11 cellular contexts compared by ENCODE assay signal in genomic region chr3:242986-243706, GRCh38.
DNase-seq lines count a peak whose midpoint lies in the region; TF ChIP-seq lines count a peak whose summit lies in the region.
"Had no signal": no experiment of that assay in that cellular context is flagged by ENCODE, and none has a peak within 500 bp of the region (broad histone marks: within the 10 kb centered on the region; RNA-seq: fewer than 3 reads in every experiment).

No MANE protein-coding gene starts in this region.

- no peak overlapping the region for H2AFZ ChIP-seq in OCI-LY1 (ENCODE audit: low read length)

- H3K4me3 ChIP-seq in OCI-LY1 (ENCODE audit: low read depth, low read length, poor library complexity, severe bottlenecking) (no peak overlapping the region), fibroblast of mammary gland (ENCODE audit: control insufficient read depth, low read depth, low read length) (no peak overlapping the region), skeletal muscle cell (ENCODE audit: low read depth, low read length) (no peak overlapping the region)

- no peaks in the 10 kb centered on the region for H3K79me2 ChIP-seq in OCI-LY1 (ENCODE audit: insufficient read depth, low read length)

- H3K27ac ChIP-seq in OCI-LY1 (ENCODE audit: low read depth, low read length, poor library complexity, severe bottlenecking), result peak overlapping the region; percentile 77

- H3K9me3 ChIP-seq in OCI-LY1 (ENCODE audit: low read length), result no peaks in the 10 kb centered on the region

- H3K36me3 ChIP-seq in OCI-LY1 (ENCODE audit: insufficient read depth, low read length), result peaks cover 17% of the 10 kb centered on the region

- H3K9me2 ChIP-seq in OCI-LY1 (ENCODE audit: low read depth, low read length), result no peaks in the 10 kb centered on the region

- H3K27me3 ChIP-seq in OCI-LY1 (ENCODE audit: insufficient read depth, low read length), result no peaks in the 10 kb centered on the region

- peak overlapping the region; percentile 38; the same call in 1 of the 2 replicates for H3K4me2 ChIP-seq in OCI-LY1 (ENCODE audit: low read length)

- TF ChIP-seq CTCF in OCI-LY1 (IDR thresholded peaks at IDR 0.05; ENCODE audit: low read length) (no peak), fibroblast of mammary gland (conservative IDR thresholded peaks at IDR 0.05; ENCODE audit: control insufficient read depth, insufficient read depth, low read depth, low read length) (no peak)

- H3F3A ChIP-seq in OCI-LY1 (ENCODE audit: insufficient read depth, low read length), result no peaks in the 10 kb centered on the region

- peak; percentile 1 for DNase-seq in NCI-H510A treated with DMSO at 0.1 percent for 48 hours (lab: John Stamatoyannopoulos, UW)
- DNase-seq in NCI-H510A (lab: John Stamatoyannopoulos, UW), result no peak
- peak; percentile 95 for DNase-seq in fibroblast of mammary gland (ENCODE audit: low read depth)
- peak; percentile 21 for DNase-seq in skeletal muscle cell (ENCODE audit: low read depth)
- DNase-seq in activated naive CD4-positive, alpha-beta T cell treated with anti-CD3 and anti-CD28 coated beads, Interleukin-2, amount 50 U/mL, for 16 hours, result no peak
- DNase-seq in NCI-H2107 (lab: John Stamatoyannopoulos, UW), result no peak
- no peak for DNase-seq in Kasumi-1 (lab: John Stamatoyannopoulos, UW)
- DNase-seq: activated naive CD8-positive, alpha-beta T cell treated with anti-CD3 and anti-CD28 coated beads for 36 hours; hypothalamus; NCI-H1048 had no signal

- H3K4me1 ChIP-seq in OCI-LY1 (ENCODE audit: insufficient read depth, low read length, severe bottlenecking), result peaks cover 32% of the 10 kb centered on the region

- no peak overlapping the region for H3K9ac ChIP-seq in OCI-LY1 (ENCODE audit: low read length)

- H4K20me1 ChIP-seq in OCI-LY1 (ENCODE audit: insufficient read depth, low read length), result no peaks in the 10 kb centered on the region

Comparison
In these comparisons a context has a peak if more than half of its experiments do, and no peak if none do; other contexts are left out.
1. DNase-seq: peak in NCI-H510A treated with DMSO at 0.1 percent for 48 hours (single experiment), fibroblast of mammary gland (single experiment) and skeletal muscle cell (single experiment); none in NCI-H510A (single experiment), activated naive CD4-positive, alpha-beta T cell treated with anti-CD3 and anti-CD28 coated beads, Interleukin-2, amount 50 U/mL, for 16 hours (single experiment), NCI-H2107 (single experiment) and Kasumi-1 (0 of 2).